ENCODE assay signal across 9 cellular contexts in genomic region chr14:104870368-104871144, GRCh38. TPM values are rescaled to one million over a fixed set of nuclear protein-coding genes. Genes with fewer than 3 reads are reported as not detected.
DNase-seq lines count a peak whose midpoint lies in the region; ATAC-seq and TF ChIP-seq lines count a peak whose summit lies in the region.
"Had no signal": no experiment of that assay in that cellular context is flagged by ENCODE, and none has a peak within 500 bp of the region (broad histone marks: within the 10 kb centered on the region; RNA-seq: fewer than 3 reads in every experiment).

No MANE protein-coding gene starts in this region.

- H3K9me3 Mint-ChIP-seq in brain: no peaks in the 10 kb centered on the region

- WGBS in psoas muscle, 3 donors: 79 to 86% (median 85%) methylated on average over 20 to 21 of the region's 21 CpGs

- TF ChIP-seq CTCF in brain (conservative IDR thresholded peaks at IDR 0.05): peak; percentile 31 to 40
- peak; percentile 24 for TF ChIP-seq CTCF in psoas muscle (IDR thresholded peaks at IDR 0.05)

- no peak overlapping the region for H3K27ac Mint-ChIP-seq in brain
- H3K27ac Mint-ChIP-seq: activated naive CD8-positive, alpha-beta T cell had no signal

- peaks cover 0 to 2% (median 0%) of the 10 kb centered on the region in 3 donors for H3K27me3 ChIP-seq in psoas muscle (ENCODE audit: insufficient read depth in 3 of 3, low read length in 2 of 3)

- ATAC-seq in psoas muscle (no peak), HG03039 (IDR thresholded peaks at IDR 0.05; ENCODE audit: unreplicated experiment) (no peak), HG03139 (IDR thresholded peaks at IDR 0.05; ENCODE audit: unreplicated experiment) (no peak), GM21360 (IDR thresholded peaks at IDR 0.05; ENCODE audit: unreplicated experiment) (no peak), HG02763 (IDR thresholded peaks at IDR 0.05; ENCODE audit: unreplicated experiment) (no peak)

- no peaks in the 10 kb centered on the region for H3K27me3 Mint-ChIP-seq in brain

- no peaks in the 10 kb centered on the region for H3K36me3 Mint-ChIP-seq in brain
- H3K36me3 Mint-ChIP-seq: activated naive CD8-positive, alpha-beta T cell had no signal

- peaks cover 30% of the 10 kb centered on the region for H3K4me1 Mint-ChIP-seq in brain

- no peaks in the 10 kb centered on the region for H3K9me3 ChIP-seq in psoas muscle

- no peak overlapping the region for H3K4me3 ChIP-seq in psoas muscle

- peaks cover 0 to 11% of the 10 kb centered on the region in 2 donors for H3K36me3 ChIP-seq in psoas muscle (ENCODE audit: insufficient read depth in 1 of 2, low read depth in 1 of 2)

- DNase-seq in ELF-1 (ENCODE audit: low read depth, low spot score) (peak; percentile 44), T follicular helper cell (ENCODE audit: low read depth) (peak; percentile 21), psoas muscle (peak; percentile 26 to 62)

- H3K27ac ChIP-seq in psoas muscle: no peak overlapping the region

- intact Hi-C loops in psoas muscle (cut with DNase I): no loop called here

- peaks cover 17% of the 10 kb centered on the region for H3K4me1 ChIP-seq in psoas muscle

- no peak overlapping the region for H3K4me3 Mint-ChIP-seq in brain
- H3K4me3 Mint-ChIP-seq: activated naive CD8-positive, alpha-beta T cell had no signal

RNA-seq across cellular contexts. Expression of gene CEP170B, which starts 5.5 kb away (rescaled TPM):
- polyA plus RNA-seq in brain (ENCODE audit: insufficient read depth, low read depth, low replicate concordance) (35.2 TPM), psoas muscle (1 to 10 TPM; 2.0 to 5.8 (median 3.3) TPM)
- 10 to 100 TPM in 1 of 4 donors, 1 to 10 TPM in 3; 6.3 to 15.7 (median 7.7) TPM for total RNA-seq in psoas muscle

RNA-seq across cellular contexts. Expression of gene PLD4, which starts 54.1 kb away (rescaled TPM):
- polyA plus RNA-seq in brain (ENCODE audit: insufficient read depth, low read depth, low replicate concordance) (6.0 TPM), psoas muscle (not detected)
- under 1 TPM in 2 of 4 donors, not detected in 2; 0.04 to 0.25 TPM for total RNA-seq in psoas muscle
